In genomic region chr3:71754610-71755253, GRCh38 we compare ENCODE assay signal across 8 cellular contexts. TPM values are rescaled to one million over a fixed set of nuclear protein-coding genes. Genes with fewer than 3 reads are reported as not detected.
DNase-seq lines count a peak whose midpoint lies in the region; ATAC-seq and TF ChIP-seq lines count a peak whose summit lies in the region.

No MANE protein-coding gene starts in this region.

- TF ChIP-seq POLR2A in heart left ventricle (IDR thresholded peaks at IDR 0.05): no peak

- H3K9me3 Mint-ChIP-seq in naive B cell: peaks cover 0 to 1% (median 0%) of the 10 kb centered on the region in 7 donors

- H3K9ac ChIP-seq in colonic mucosa (ENCODE audit: low read depth in 2 of 2, low read length in 2 of 2): no peak overlapping the region

- WGBS in heart left ventricle, 4 donors: 12 to 38% (median 24%) methylated on average over 7 to 65 of the region's 65 CpGs

- H3K4me1 ChIP-seq in heart left ventricle: peaks cover 0 to 17% (median 0%) of the 10 kb centered on the region in 12 donors
- no peaks in the 10 kb centered on the region for H3K4me1 ChIP-seq in colonic mucosa
- no peaks in the 10 kb centered on the region for H3K4me1 ChIP-seq in upper lobe of right lung

- H3K27me3 Mint-ChIP-seq in naive B cell: peaks cover 57 to 65% (median 64%) of the 10 kb centered on the region in 3 donors

- ATAC-seq in heart left ventricle (peak in 1 of 4 donors; percentile 35), naive B cell (ENCODE audit: low read depth in 2 of 2) (no peak), upper lobe of right lung (no peak), HG03521 (IDR thresholded peaks at IDR 0.05; ENCODE audit: unreplicated experiment) (no peak), HG03439 (IDR thresholded peaks at IDR 0.05; ENCODE audit: unreplicated experiment) (no peak)

- no peak overlapping the region for H3K27ac ChIP-seq in heart left ventricle
- no peak overlapping the region for H3K27ac ChIP-seq in colonic mucosa
- no peak overlapping the region for H3K27ac ChIP-seq in upper lobe of right lung

- no peaks in the 10 kb centered on the region for H3K36me3 Mint-ChIP-seq in naive B cell

- peaks cover 0 to 7% (median 3%) of the 10 kb centered on the region in 3 donors for H3K4me1 Mint-ChIP-seq in naive B cell

- TF ChIP-seq CTCF in heart left ventricle (IDR thresholded peaks at IDR 0.05): no peak
- no peak for TF ChIP-seq CTCF in colonic mucosa (IDR thresholded peaks at IDR 0.05)
- TF ChIP-seq CTCF in upper lobe of right lung (IDR thresholded peaks at IDR 0.05): no peak

- peak overlapping the region in 1 of 6 donors; percentile 59 for H3K27ac Mint-ChIP-seq in naive B cell

- intact Hi-C loops in heart left ventricle (cut with DNase I): no loop called here
- intact Hi-C loops in cardiac septum (cut with DNase I): no loop called here
- intact Hi-C loops in colonic mucosa (cut with DNase I): no loop called here
- intact Hi-C loops in upper lobe of right lung (cut with DNase I): no loop called here

- H3K9me3 ChIP-seq in heart left ventricle (no peaks in the 10 kb centered on the region), colonic mucosa (no peaks in the 10 kb centered on the region), upper lobe of right lung (no peaks in the 10 kb centered on the region)

- DNase-seq in heart left ventricle (no peak), cardiac septum (ENCODE audit: low spot score) (no peak), colonic mucosa (no peak), naive B cell (no peak), upper lobe of right lung (no peak)
- DNase-seq in activated effector memory CD4-positive, alpha-beta T cell treated with anti-CD3 and anti-CD28 coated beads, Interleukin-2, amount 50 U/mL, for 16 hours: no peak

- H3K36me3 ChIP-seq in heart left ventricle (no peaks in the 10 kb centered on the region), colonic mucosa (no peaks in the 10 kb centered on the region), upper lobe of right lung (no peaks in the 10 kb centered on the region)

- H3K4me3 ChIP-seq in heart left ventricle (peak overlapping the region in 9 of 12 donors; percentile 41 to 67 (median 56)), colonic mucosa (peak overlapping the region; percentile 30), upper lobe of right lung (peak overlapping the region; percentile 43)

- H3K27me3 ChIP-seq in heart left ventricle: peaks cover 0 to 35% (median 15%) of the 10 kb centered on the region in 9 donors
- peaks cover 11% of the 10 kb centered on the region for H3K27me3 ChIP-seq in colonic mucosa
- peaks cover 21% of the 10 kb centered on the region for H3K27me3 ChIP-seq in upper lobe of right lung

- peak overlapping the region; percentile 48 to 85 (median 77) for H3K4me3 Mint-ChIP-seq in naive B cell

RNA-seq across cellular contexts. Expression of gene GPR27, which starts 1.1 kb away (rescaled TPM):
- total RNA-seq in heart left ventricle: 1 to 10 TPM; 2.0 to 8.0 (median 5.8) TPM
- polyA plus RNA-seq in heart left ventricle: under 1 TPM; 0.57 to 0.69 TPM
- total RNA-seq in cardiac septum: 8.3 TPM
- 1 to 10 TPM in 1 of 2 donors, under 1 TPM in 1; 0.61 to 2.2 TPM for total RNA-seq in colonic mucosa
- under 1 TPM in 1 of 6 donors, not detected in 5; 0.13 TPM for polyA plus RNA-seq in naive B cell (ENCODE audit: low read depth in 6 of 6)
- total RNA-seq in upper lobe of right lung: 3.7 TPM

RNA-seq across cellular contexts. Expression of gene EIF4E3, which starts 29.5 kb away (rescaled TPM):
- 10 to 100 TPM; 28.5 to 53.0 (median 47.1) TPM for total RNA-seq in heart left ventricle
- 10 to 100 TPM; 18.4 to 23.1 TPM for polyA plus RNA-seq in heart left ventricle
- total RNA-seq in cardiac septum: 54.7 TPM
- 10 to 100 TPM; 14.5 to 44.2 TPM for total RNA-seq in colonic mucosa
- polyA plus RNA-seq in naive B cell (ENCODE audit: low read depth in 6 of 6): 1 to 10 TPM; 2.1 to 5.1 (median 3.1) TPM
- 38.4 TPM for total RNA-seq in upper lobe of right lung

RNA-seq across cellular contexts. Expression of gene PROK2, which starts 30.2 kb away (rescaled TPM):
- total RNA-seq in heart left ventricle (under 1 TPM in 6 of 9 donors, not detected in 3; 0.17 to 0.49 (median 0.28) TPM), cardiac septum (1.3 TPM), colonic mucosa (under 1 TPM in 1 of 2 donors, not detected in 1; 0.35 TPM), upper lobe of right lung (4.1 TPM)
- polyA plus RNA-seq in heart left ventricle (under 1 TPM in 1 of 2 donors, not detected in 1; 0.24 TPM), naive B cell (ENCODE audit: low read depth in 6 of 6) (under 1 TPM in 3 of 6 donors, not detected in 3; 0.40 to 0.55 (median 0.49) TPM)
